23 cellular contexts compared by ENCODE assay signal in genomic region chr9:126633881-126634558, GRCh38. TPM values are rescaled to one million over a fixed set of nuclear protein-coding genes. Genes with fewer than 3 reads are reported as not detected.
DNase-seq lines count a peak whose midpoint lies in the region; ATAC-seq, FAIRE-seq and TF ChIP-seq lines count a peak whose summit lies in the region.
"Had no signal": no experiment of that assay in that cellular context is flagged by ENCODE, and none has a peak within 500 bp of the region (broad histone marks: within the 10 kb centered on the region; RNA-seq: fewer than 3 reads in every experiment).

No MANE protein-coding gene starts in this region.

- H3K4me3 ChIP-seq in K562 (no peak overlapping the region), mesenchymal stem cell (ENCODE audit: insufficient read depth in 1 of 2, low read depth in 1 of 2, low read length in 2 of 2) (no peak overlapping the region), mucosa of descending colon (no peak overlapping the region)
- H3K4me3 ChIP-seq: MG63 had no signal

- H3K18ac ChIP-seq in mesenchymal stem cell (ENCODE audit: low read depth in 1 of 2, low read length in 2 of 2), result no peak overlapping the region

- H3K14ac ChIP-seq in mesenchymal stem cell (ENCODE audit: low read length in 2 of 2), result no peak overlapping the region

- no peak overlapping the region for H4K91ac ChIP-seq in mesenchymal stem cell (ENCODE audit: low read length)

- DNase-seq in NCI-H2081 (lab: John Stamatoyannopoulos, UW), result peak; percentile 49 to 59
- DNase-seq in NCI-H2081 treated with DMSO at 0.1 percent for 48 hours (lab: John Stamatoyannopoulos, UW), result no peak
- peak; percentile 47 for DNase-seq in COR-L47 (lab: John Stamatoyannopoulos, UW)
- no peak for DNase-seq in K562 (ENCODE audit: extremely low read depth in 1 of 4, low spot score in 3 of 4)
- no peak for DNase-seq in mesenchymal stem cell
- no peak for DNase-seq in mucosa of descending colon
- DNase-seq: 8988T, DMS 273 treated with DMSO at 0.1 percent for 48 hours, DND-41, IMR-90, Karpas-422, MG63, NCI-H1092, NCI-H446, NCI-H526 treated with DMSO at 0.1 percent for 48 hours, OCI-M1, SHP77 treated with DMSO at 0.1 percent for 48 hours had no signal

- no peak overlapping the region for H3K23ac ChIP-seq in mesenchymal stem cell (ENCODE audit: low read length in 2 of 2)

- ATAC-seq in K562 (no peak), HG02642 (IDR thresholded peaks at IDR 0.05; ENCODE audit: poor library complexity, unreplicated experiment) (no peak), mucosa of descending colon (no peak), HG02970 (IDR thresholded peaks at IDR 0.05; ENCODE audit: low FRiP score, unreplicated experiment) (no peak)

- H3K9ac ChIP-seq in K562 (ENCODE audit: insufficient read depth in 1 of 2, low read depth in 2 of 2, low read length in 2 of 2), result no peak overlapping the region
- H3K9ac ChIP-seq in mesenchymal stem cell (ENCODE audit: low read length), result no peak overlapping the region

- H4K20me1 ChIP-seq in K562 (replicated peaks; ENCODE audit: control insufficient read depth, insufficient read depth, low read length), result peaks cover 10% of the 10 kb centered on the region; the same call in 1 of the 2 replicates

- no peak overlapping the region for H2BK15ac ChIP-seq in mesenchymal stem cell (ENCODE audit: low read depth, poor library complexity, severe bottlenecking)

- no peak overlapping the region for H2BK5ac ChIP-seq in mesenchymal stem cell (ENCODE audit: low read depth, low read length, poor library complexity, severe bottlenecking)

- H4K8ac ChIP-seq in mesenchymal stem cell (ENCODE audit: low read length), result peak overlapping the region; percentile 19

- no peaks in the 10 kb centered on the region for H3K36me3 ChIP-seq in K562 (ENCODE audit: control insufficient read depth, insufficient read depth, low read length)
- no peaks in the 10 kb centered on the region for H3K36me3 ChIP-seq in mesenchymal stem cell (ENCODE audit: control insufficient read depth in 1 of 2, insufficient read depth in 2 of 2, low read depth in 1 of 2, low read length in 2 of 2)
- H3K36me3 ChIP-seq in mucosa of descending colon (ENCODE audit: low read depth), result no peaks in the 10 kb centered on the region
- H3K36me3 ChIP-seq: MG63 had no signal

- no peak overlapping the region for H3K4ac ChIP-seq in mesenchymal stem cell (ENCODE audit: low read depth in 1 of 2, low read length in 2 of 2)

- FAIRE-seq in K562 (lab: Jason Lieb, UNC), result no peak
- FAIRE-seq: H54 had no signal

- TF ChIP-seq CTCF in K562 (IDR thresholded peaks at IDR 0.05 in 2 of 3, conservative IDR thresholded peaks at IDR 0.05 in 1 of 3; ENCODE audit: insufficient read depth in 2 of 3, low read depth in 1 of 3, low read length in 3 of 3) (no peak), mucosa of descending colon (IDR thresholded peaks at IDR 0.05) (no peak)

- no peaks in the 10 kb centered on the region for H3K9me1 ChIP-seq in K562 (ENCODE audit: control insufficient read depth, insufficient read depth, low read length)

- CTCF ChIA-PET in K562 (lab: Yijun Ruan, JAX; ENCODE audit: low intra/inter-chr PET ratio), result interaction anchor here (0.6 kb wide), 1 partner anchor 20 kb away, joined by 3 read pairs; no protein-coding TSS in a partner anchor

- TF ChIP-seq EP300 in K562 (IDR thresholded peaks at IDR 0.05; ENCODE audit: low read length), result no peak

- no peak overlapping the region for H3K27ac ChIP-seq in K562 (ENCODE audit: extremely low read depth, low read depth, low read length)
- H3K27ac ChIP-seq in mesenchymal stem cell (ENCODE audit: low read length, poor library complexity, severe bottlenecking), result no peak overlapping the region
- H3K27ac ChIP-seq: HL-60 had no signal

- WGBS in K562 (ENCODE audit: insufficient coverage, low coverage, missing lambda C conversion rate), result 2% methylated on average over 17 of the region's 17 CpGs
- whole genome bisulfite sequencing in mesenchymal stem cell, result 73% methylated on average over 17 of the region's 17 CpGs

- intact Hi-C loops in K562 (cut with micrococcal nuclease) (no loop called here), mucosa of descending colon (cut with DNase I, micrococcal nuclease) (no loop called here)

- H2BK12ac ChIP-seq in mesenchymal stem cell (ENCODE audit: low read length in 2 of 2), result no peak overlapping the region

- no TSS peak for BruUV-seq in K562 (replicated peaks; lab: Mats Ljungman, UMichigan)

- H2AK5ac ChIP-seq in mesenchymal stem cell (ENCODE audit: low read length, severe bottlenecking), result no peak overlapping the region

- H2AFZ ChIP-seq in K562 (ENCODE audit: low read depth, low read length) (no peak overlapping the region), mesenchymal stem cell (ENCODE audit: low read depth, low read length) (no peak overlapping the region)

- in situ Hi-C loops in K562 (cut with MboI), result no loop called here

- H3K27me3 ChIP-seq in K562 (ENCODE audit: control insufficient read depth in 2 of 2, insufficient read depth in 2 of 2, low read length in 2 of 2), result peaks cover 7 to 73% of the 10 kb centered on the region in 2 experiments
- H3K27me3 ChIP-seq in mesenchymal stem cell (ENCODE audit: control insufficient read depth in 1 of 2, insufficient read depth in 1 of 2, low read length in 2 of 2), result peaks cover 95 to 98% of the 10 kb centered on the region in 2 experiments
- H3K27me3 ChIP-seq: MG63 had no signal

- no peak overlapping the region for H3K4me2 ChIP-seq in K562 (ENCODE audit: insufficient read depth, low read length)
- no peak overlapping the region for H3K4me2 ChIP-seq in mesenchymal stem cell (ENCODE audit: low read length, poor library complexity, severe bottlenecking)

- TF ChIP-seq RAD21 in K562 (CRISPR knock-in tag; conservative IDR thresholded peaks at IDR 0.05 in 1 of 2, IDR thresholded peaks at IDR 0.05 in 1 of 2), result no peak

- POLR2A ChIA-PET in K562 (lab: Yijun Ruan, JAX), result no interaction called here

- TF ChIP-seq POLR2A in K562 (conservative IDR thresholded peaks at IDR 0.05), result no peak

- H3K9me3 ChIP-seq in K562 (replicated peaks; ENCODE audit: control insufficient read depth, insufficient read depth, low read depth, low read length) (no peaks in the 10 kb centered on the region), mesenchymal stem cell (ENCODE audit: control insufficient read depth, low read length) (no peaks in the 10 kb centered on the region), mucosa of descending colon (no peaks in the 10 kb centered on the region)
- H3K9me3 ChIP-seq: MG63 had no signal

- H2BK120ac ChIP-seq in mesenchymal stem cell (ENCODE audit: low read depth, low read length), result no peak overlapping the region

- H3K79me1 ChIP-seq in mesenchymal stem cell (replicated peaks; ENCODE audit: low read length, poor library complexity, severe bottlenecking), result no peaks in the 10 kb centered on the region

- H3K4me1 ChIP-seq in K562 (replicated peaks in 1 of 2; ENCODE audit: control insufficient read depth in 2 of 2, insufficient read depth in 2 of 2, low read length in 2 of 2) (peaks cover 0 to 3% of the 10 kb centered on the region in 2 experiments; a peak in 1 of 5 replicates), mesenchymal stem cell (ENCODE audit: control insufficient read depth, insufficient read depth, low read depth, low read length) (peaks cover 9% of the 10 kb centered on the region), mucosa of descending colon (ENCODE audit: low read depth) (no peaks in the 10 kb centered on the region)

- no peaks in the 10 kb centered on the region for H3K79me2 ChIP-seq in K562 (ENCODE audit: control insufficient read depth, insufficient read depth, low read length)

TF ChIP-seq in K562, 482 proteins besides CTCF, POLR2A, EP300 and RAD21 (continues in another document):
- no peak for TF ChIP-seq ADNP (tag; IDR thresholded peaks at IDR 0.05)
- peak; percentile 53 for TF ChIP-seq RBM25 (IDR thresholded peaks at IDR 0.05; ENCODE audit: low read depth, low read length, severe bottlenecking)
- no peak for TF ChIP-seq ZNF707 (CRISPR knock-in tag; conservative IDR thresholded peaks at IDR 0.05)
- TF ChIP-seq ZFP36 (IDR thresholded peaks at IDR 0.05; ENCODE audit: low read depth, low read length, partially characterized antibody), result peak; percentile 27
- no peak for TF ChIP-seq KAT8 (IDR thresholded peaks at IDR 0.05; ENCODE audit: low read depth)
- TF ChIP-seq BCL6 (CRISPR knock-in tag; IDR thresholded peaks at IDR 0.05), result no peak
- no peak for TF ChIP-seq ZNF23 (CRISPR knock-in tag; IDR thresholded peaks at IDR 0.05)
- no peak for TF ChIP-seq ZNF668 (CRISPR knock-in tag; IDR thresholded peaks at IDR 0.05)
- TF ChIP-seq CEBPB (tag; IDR thresholded peaks at IDR 0.05), result no peak
- TF ChIP-seq CHD2 (IDR thresholded peaks at IDR 0.05; ENCODE audit: low read depth, low read length), result no peak
- TF ChIP-seq ZNF79 (CRISPR knock-in tag; IDR thresholded peaks at IDR 0.05; ENCODE audit: low read depth), result no peak
- TF ChIP-seq PCBP1 (IDR thresholded peaks at IDR 0.05; ENCODE audit: low read depth, low read length, poor library complexity, severe bottlenecking), result no peak

RNA-seq across cellular contexts. Expression of gene LMX1B, which starts 20.3 kb away (rescaled TPM):
- total RNA-seq in K562 (2011; cell fraction: chromatin; rRNA removed; ENCODE audit: low replicate concordance), result not detected in 2 replicates
- total RNA-seq in K562 (2011; cell fraction: nucleolus; rRNA removed), result not detected in 2 replicates
- total RNA-seq in K562 (2011; cell fraction: nucleoplasm; rRNA removed), result not detected in 2 replicates
- total RNA-seq in K562 (2014; rRNA removed) (not detected in 2 replicates), K562 (2014; rRNA removed; fragmentation: Illumina TruSeq; extraction: Trizol) (not detected in 2 replicates), K562 (2015; rRNA removed; fragmentation: Illumina TruSeq; extraction: Trizol) (not detected in 2 replicates), K562 (2021) (not detected in 2 replicates), mucosa of descending colon (under 1 TPM in 2 of 3 donors, not detected in 1; 0.14 to 0.51 TPM)
- polyA plus RNA-seq in K562 (2011; rRNA removed) (not detected in 2 replicates), K562 (2014; fragmentation: Illumina TruSeq; extraction: Trizol) (not detected in 2 replicates), K562 (2014; fragmentation: Nextera tagmentation; extraction: Ambion mirVana) (not detected), K562 (2014; rRNA removed) (not detected in 2 replicates)
- polyA plus RNA-seq in K562 (2011; cell fraction: cytosol; rRNA removed), result not detected in 2 replicates
- polyA plus RNA-seq in K562 (2011; cell fraction: nucleus; rRNA removed), result not detected in 2 replicates
- not detected in 2 replicates for polyA plus RNA-seq in K562 (2012)
- not detected in 2 replicates for polyA minus RNA-seq in K562 (2011; rRNA and poly(A)+ RNA removed)
- polyA minus RNA-seq in K562 (2011; cell fraction: cytosol; rRNA and poly(A)+ RNA removed), result not detected in 2 replicates
- polyA minus RNA-seq in K562 (2011; cell fraction: nucleus; rRNA and poly(A)+ RNA removed), result not detected in 2 replicates
- not detected for polyA plus RNA-seq in mesenchymal stem cell (2013, experiment 1 of 2)
- polyA plus RNA-seq in mesenchymal stem cell (2013, experiment 2 of 2), result not detected
- total RNA-seq: IMR-90 had no signal
- polyA plus RNA-seq: AG04450, CD14-positive monocyte, IMR-90 had no signal

Comparison
In these comparisons a context has a peak if more than half of its experiments do, and no peak if none do; other contexts are left out.
1. DNase-seq: peak in NCI-H2081 (2 of 2) and COR-L47 (single experiment); none in NCI-H2081 treated with DMSO at 0.1 percent for 48 hours (single experiment), K562 (0 of 4), mesenchymal stem cell (single experiment) and mucosa of descending colon (0 of 3).